In genomic region chr22:17896552-17896951, GRCh38 we compare ENCODE assay signal across 8 cellular contexts.
DNase-seq lines count a peak whose midpoint lies in the region; ATAC-seq and TF ChIP-seq lines count a peak whose summit lies in the region.
"Had no signal": no experiment of that assay in that cellular context is flagged by ENCODE, and none has a peak within 500 bp of the region (broad histone marks: within the 10 kb centered on the region; RNA-seq: fewer than 3 reads in every experiment).

No MANE protein-coding gene starts in this region.

- no peak overlapping the region for H3K4me2 ChIP-seq in mammary epithelial cell (ENCODE audit: insufficient read depth, low read depth, low read length)

- 89% methylated on average over 10 of the region's 12 CpGs for WGBS in mammary epithelial cell (ENCODE audit: low coverage, missing lambda C conversion rate)
- 76 to 82% methylated on average over 11 to 12 of the region's 12 CpGs for WGBS in testis, 2 donors

- peaks cover 37% of the 10 kb centered on the region for H3K36me3 ChIP-seq in mammary epithelial cell (ENCODE audit: insufficient read depth, low read length)
- peaks cover 2% of the 10 kb centered on the region for H3K36me3 ChIP-seq in kidney epithelial cell (ENCODE audit: control insufficient read depth, insufficient read depth, low read length)
- no peaks in the 10 kb centered on the region for H3K36me3 ChIP-seq in testis (ENCODE audit: low read depth, missing control alignments)

- H3K4me1 ChIP-seq in mammary epithelial cell (ENCODE audit: insufficient read depth, low read length), result no peaks in the 10 kb centered on the region
- H3K4me1 ChIP-seq in testis, result no peaks in the 10 kb centered on the region

- H3K27me3 ChIP-seq in mammary epithelial cell (ENCODE audit: insufficient read depth, low read length) (no peaks in the 10 kb centered on the region), kidney epithelial cell (ENCODE audit: control insufficient read depth, insufficient read depth, low read length) (no peaks in the 10 kb centered on the region), testis (no peaks in the 10 kb centered on the region)

- CTCF ChIA-PET in mammary epithelial cell (lab: Charles Lee; ENCODE audit: low non-redundant PET), result no interaction called here

- H3K4me3 Mint-ChIP-seq in T-helper 2 cell treated with Interferon-gamma antibody and Interleukin-4, amounts not matched to agents 5 μg/mL and 100 μg/mL, for 36 hours, result no peak overlapping the region

- BruUV-seq in mammary epithelial cell (replicated peaks; lab: Mats Ljungman, UMichigan), result no TSS peak

- intact Hi-C loops in mammary epithelial cell (cut with micrococcal nuclease), result no loop called here
- intact Hi-C loops in testis (cut with DNase I; ENCODE audit: low total_unique reads), result no loop called here

- peaks cover 6% of the 10 kb centered on the region for H3K36me3 Mint-ChIP-seq in T-helper 2 cell treated with Interferon-gamma antibody and Interleukin-4, amounts not matched to agents 5 μg/mL and 100 μg/mL, for 36 hours (ENCODE audit: low read depth)

- H3K9me3 ChIP-seq in mammary epithelial cell (replicated peaks; ENCODE audit: insufficient read depth, low read length), result no peaks in the 10 kb centered on the region
- H3K9me3 ChIP-seq in testis, result no peaks in the 10 kb centered on the region

- peaks cover 10% of the 10 kb centered on the region for H3K79me2 ChIP-seq in mammary epithelial cell (ENCODE audit: insufficient read depth, low read length)

- no peak overlapping the region for H3K27ac Mint-ChIP-seq in T-helper 2 cell treated with Interferon-gamma antibody and Interleukin-4, amounts not matched to agents 5 μg/mL and 100 μg/mL, for 36 hours

- in situ Hi-C loops in mammary epithelial cell (cut with MboI; ENCODE audit: low sequenced_read_pairs in 2 of 2), result no loop called here

- H3K27me3 Mint-ChIP-seq in T-helper 2 cell treated with Interferon-gamma antibody and Interleukin-4, amounts not matched to agents 5 μg/mL and 100 μg/mL, for 36 hours (ENCODE audit: low read depth), result no peaks in the 10 kb centered on the region

- H3K4me3 ChIP-seq in mammary epithelial cell (replicated peaks in 1 of 3; ENCODE audit: insufficient read depth in 1 of 3, low read depth in 2 of 3, low read length in 3 of 3), result no peak overlapping the region
- H3K4me3 ChIP-seq in kidney epithelial cell (ENCODE audit: low read depth, low read length), result no peak overlapping the region
- no peak overlapping the region for H3K4me3 ChIP-seq in testis

- TF ChIP-seq POLR2A in testis (IDR thresholded peaks at IDR 0.05), result no peak

- no peak overlapping the region for H2AFZ ChIP-seq in mammary epithelial cell (ENCODE audit: low read depth, low read length)

- dilution Hi-C loops in mammary epithelial cell (cut with HindIII; ENCODE audit: low sequenced_read_pairs), result no loop called here

- no peaks in the 10 kb centered on the region for H3K4me1 Mint-ChIP-seq in T-helper 2 cell treated with Interferon-gamma antibody and Interleukin-4, amounts not matched to agents 5 μg/mL and 100 μg/mL, for 36 hours (ENCODE audit: low read depth)

- TF ChIP-seq CTCF in mammary epithelial cell (conservative IDR thresholded peaks at IDR 0.05 in 1 of 2, IDR thresholded peaks at IDR 0.05 in 1 of 2; ENCODE audit: extremely low read depth in 1 of 2, insufficient read depth in 1 of 2, low read depth in 1 of 2, low read length in 2 of 2), result peak; percentile 22 to 37
- peak; percentile 33 for TF ChIP-seq CTCF in kidney epithelial cell (IDR thresholded peaks at IDR 0.05; ENCODE audit: insufficient read depth, low read length, poor library complexity, severe bottlenecking)
- TF ChIP-seq CTCF in testis (IDR thresholded peaks at IDR 0.05), result peak in 2 of 3 experiments; percentile 21 to 40

- ATAC-seq in GM21526 (IDR thresholded peaks at IDR 0.05; ENCODE audit: low FRiP score, unreplicated experiment), result no peak

- H4K20me1 ChIP-seq in mammary epithelial cell (ENCODE audit: insufficient read depth, low read length), result no peaks in the 10 kb centered on the region

- DNase-seq in HuH-7 (ENCODE audit: low spot score) (peak; percentile 52), mammary epithelial cell (no peak), kidney epithelial cell (ENCODE audit: low read depth) (no peak), testis (peak; percentile 74)
- DNase-seq in T-helper 2 cell treated with Interferon-gamma antibody and Interleukin-4, amounts not matched to agents 5 μg/mL and 100 μg/mL, for 36 hours (ENCODE audit: low spot score), result no peak
- no peak for DNase-seq in activated T-cell treated with anti-CD3 and anti-CD28 coated beads, Interleukin-2, amount 50 U/mL, for 48 hours
- DNase-seq: activated gamma-delta T cell had no signal

- H3K27ac ChIP-seq in mammary epithelial cell (ENCODE audit: insufficient read depth, low read depth, low read length), result no peak overlapping the region
- no peak overlapping the region for H3K27ac ChIP-seq in testis

- H3K9ac ChIP-seq in mammary epithelial cell (ENCODE audit: insufficient read depth, low read length), result no peak overlapping the region

- no peaks in the 10 kb centered on the region for H3K9me3 Mint-ChIP-seq in T-helper 2 cell treated with Interferon-gamma antibody and Interleukin-4, amounts not matched to agents 5 μg/mL and 100 μg/mL, for 36 hours

Comparison
In these comparisons a context has a peak if more than half of its experiments do, and no peak if none do; other contexts are left out.
1. DNase-seq: peak in HuH-7 (single experiment) and testis (single experiment); none in mammary epithelial cell (single experiment), kidney epithelial cell (single experiment), T-helper 2 cell treated with Interferon-gamma antibody and Interleukin-4, amounts not matched to agents 5 μg/mL and 100 μg/mL, for 36 hours (single experiment) and activated T-cell treated with anti-CD3 and anti-CD28 coated beads, Interleukin-2, amount 50 U/mL, for 48 hours (0 of 2).
2. Peak in every context shown above with its lines, with median percentiles within 50 percentile points of each other: CTCF ChIP-seq.